25 cellular contexts compared by ENCODE assay signal in the genomic region with DNA sequence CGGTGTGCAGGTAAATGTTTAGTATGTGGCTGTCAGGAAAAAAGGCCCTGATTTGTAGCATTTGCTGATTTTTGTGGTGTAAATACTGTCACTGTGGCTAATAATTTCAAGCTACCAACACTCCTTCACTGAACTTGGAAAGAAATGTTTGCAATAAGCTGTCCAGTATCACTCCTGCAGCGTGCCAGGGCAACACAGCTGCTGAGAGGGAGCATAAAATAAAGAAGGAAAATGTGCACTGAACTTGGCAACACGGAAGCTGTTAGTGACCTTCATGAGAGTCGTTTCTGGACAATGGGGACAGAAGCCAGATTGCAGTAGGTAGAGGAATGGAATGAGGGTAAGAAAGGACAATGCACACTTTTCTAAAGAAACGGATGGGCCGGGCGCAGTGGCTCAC.
"Had no signal": no experiment of that assay in that cellular context is flagged by ENCODE, and none has a peak within 500 bp of the region (broad histone marks: within the 10 kb centered on the region; RNA-seq: fewer than 3 reads in every experiment).

No MANE protein-coding gene starts in this region.

- H3K4me1 ChIP-seq: parathyroid adenoma, psoas muscle, uterus had no signal

- H3K9me3 ChIP-seq: heart left ventricle, neutrophil, psoas muscle, tibial nerve, uterus had no signal

- H3K27me3 ChIP-seq: heart left ventricle, neural progenitor cell, tibial nerve, uterus had no signal

- DNase-seq: hypothalamus; islet precursor cell; mesendoderm; naive B cell; natural killer cell; nephron progenitor cell; occipital lobe; psoas muscle; stimulated activated CD4-positive, alpha-beta T cell treated with anti-CD3 and anti-CD28 coated beads, Interleukin-12 subunit alpha, Interleukin-12 subunit beta, amount 100 ng/mL, for 4 hours; stimulated activated CD4-positive, alpha-beta T cell treated with anti-CD3 and anti-CD28 coated beads, Interleukin-15, amount 100 ng/mL, for 24 hours; stimulated activated CD4-positive, alpha-beta T cell treated with anti-CD3 and anti-CD28 coated beads, Interleukin-2, amount 100 ng/mL, for 24 hours; stimulated activated CD4-positive, alpha-beta T cell treated with anti-CD3 and anti-CD28 coated beads, Interleukin-4, amount 100 ng/mL, for 1 hour; stimulated activated naive B cell treated with anti-CD40 and anti-IgM and Interleukin-4, amounts not matched to agents 10 μg/mL and 1 μg/mL and 100 μg/mL, for 72 hours; stimulated activated naive CD8-positive, alpha-beta T cell treated with anti-CD3 and anti-CD28 coated beads, Interleukin-15, Interleukin-2, amounts not matched to agents 100 U/mL and 50 U/mL, for 24 hours; uterus had no signal

- H3K36me3 ChIP-seq: heart left ventricle, neural progenitor cell, neutrophil, tibial nerve, uterus had no signal

- H3K9me3 Mint-ChIP-seq: mesothelial cell of epicardium; naive B cell; natural killer cell; neural progenitor cell; stimulated activated naive B cell treated with anti-CD40 and anti-IgM and Interleukin-4, amounts not matched to agents 10 μg/mL and 1 μg/mL and 100 μg/mL, for 72 hours; type B pancreatic cell had no signal

- H3K4me3 ChIP-seq: heart left ventricle, lung, neural progenitor cell, psoas muscle, skin epidermis, tibial nerve, uterus had no signal

- H3K36me3 Mint-ChIP-seq: mesothelial cell of epicardium; naive B cell; natural killer cell; neural progenitor cell; stimulated activated naive B cell treated with anti-CD40 and anti-IgM and Interleukin-4, amounts not matched to agents 10 μg/mL and 1 μg/mL and 100 μg/mL, for 72 hours; type B pancreatic cell had no signal

- H3K27ac ChIP-seq: neural progenitor cell, neutrophil, parathyroid adenoma, psoas muscle, skin epidermis, tibial nerve, uterus had no signal

- H3K27ac Mint-ChIP-seq: mesothelial cell of epicardium; naive B cell; natural killer cell; nephron progenitor cell; neural progenitor cell; stimulated activated naive B cell treated with anti-CD40 and anti-IgM and Interleukin-4, amounts not matched to agents 10 μg/mL and 1 μg/mL and 100 μg/mL, for 72 hours; type B pancreatic cell had no signal

- ATAC-seq: natural killer cell; psoas muscle; sciatic nerve; stimulated activated naive B cell treated with anti-CD40 and anti-IgM and Interleukin-4, amounts not matched to agents 10 μg/mL and 1 μg/mL and 100 μg/mL, for 72 hours; stimulated activated naive CD8-positive, alpha-beta T cell treated with anti-CD3 and anti-CD28 coated beads, Interleukin-15, Interleukin-2, amounts not matched to agents 100 U/mL and 50 U/mL, for 24 hours had no signal

- H3K4me1 Mint-ChIP-seq: naive B cell, natural killer cell had no signal

- H3K4me3 Mint-ChIP-seq: mesothelial cell of epicardium; naive B cell; natural killer cell; nephron progenitor cell; neural progenitor cell; stimulated activated naive B cell treated with anti-CD40 and anti-IgM and Interleukin-4, amounts not matched to agents 10 μg/mL and 1 μg/mL and 100 μg/mL, for 72 hours; type B pancreatic cell had no signal
